ENCODE assay signal across 20 cellular contexts in the genomic region with DNA sequence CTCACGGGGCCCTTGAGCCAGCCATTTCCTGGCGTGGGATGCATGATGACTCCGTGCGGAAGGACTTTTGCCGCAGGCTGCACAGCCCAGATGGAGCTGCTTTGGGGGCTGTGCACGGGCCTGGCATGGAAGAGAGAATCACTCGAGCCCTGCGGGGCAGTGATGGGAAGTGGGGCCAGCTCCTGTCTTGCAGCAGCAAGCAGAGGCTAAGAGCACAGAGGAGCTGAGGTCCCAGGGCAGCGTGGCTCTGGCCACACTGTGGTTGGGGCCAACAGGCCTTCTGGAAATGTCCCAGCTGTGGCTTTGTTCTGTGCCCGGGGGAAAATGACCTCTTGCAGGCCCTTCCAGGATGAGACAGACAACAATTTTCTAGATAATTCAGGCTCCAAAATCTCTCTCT.
DNase-seq lines count a peak whose midpoint lies in the region; ATAC-seq, FAIRE-seq and TF ChIP-seq lines count a peak whose summit lies in the region.
"Had no signal": no experiment of that assay in that cellular context is flagged by ENCODE, and none has a peak within 500 bp of the region (broad histone marks: within the 10 kb centered on the region; RNA-seq: fewer than 3 reads in every experiment).

No MANE protein-coding gene starts in this region.

- H3K27ac ChIP-seq in BLaER1: no peak overlapping the region
- no peak overlapping the region for H3K27ac ChIP-seq in gastroesophageal sphincter
- no peak overlapping the region for H3K27ac ChIP-seq in psoas muscle
- no peak overlapping the region for H3K27ac ChIP-seq in pancreas
- H3K27ac ChIP-seq: C4-2B, VCaP had no signal

- in situ Hi-C loops in KBM-7 (cut with MboI; ENCODE audit: low pct_unique_long_range_greater_than_20kb, low sequenced_read_pairs): no loop called here

- H3K9ac ChIP-seq in BLaER1: no peak overlapping the region

- DNase-seq in MG63 (peak; percentile 81), psoas muscle (peak; percentile 51 to 79), KBM-7 (no peak), pancreas (no peak), D341Med (ENCODE audit: low spot score) (no peak)
- DNase-seq: activated CD4-positive, alpha-beta memory T cell treated with anti-CD3 and anti-CD28 coated beads, Interleukin-2, amount 10 ng/mL, durations not matched to agents 7 days and 5 days; activated naive CD8-positive, alpha-beta T cell treated with anti-CD3 and anti-CD28 coated beads for 36 hours; activated T-cell treated with anti-CD3 and anti-CD28 coated beads, Interleukin-2, amount 50 U/mL, for 72 hours; NCI-H1092 treated with DMSO at 0.1 percent for 48 hours; NCI-H2107; NCI-H774; nephron progenitor cell; stimulated activated CD4-positive, alpha-beta T cell treated with anti-CD3 and anti-CD28 coated beads, Interleukin-2, amount 100 ng/mL, for 24 hours had no signal

- intact Hi-C loops in psoas muscle (cut with DNase I): no loop called here
- intact Hi-C loops in pancreas (cut with DNase I): no loop called here

- H3K9me3 ChIP-seq in BLaER1 (peaks cover 45% of the 10 kb centered on the region), MG63 (peaks cover 32% of the 10 kb centered on the region), gastroesophageal sphincter (peaks cover 1 to 28% (median 3%) of the 10 kb centered on the region in 3 donors), psoas muscle (peaks cover 14% of the 10 kb centered on the region), pancreas (no peaks in the 10 kb centered on the region)

- no peak for TF ChIP-seq EP300 in gastroesophageal sphincter (IDR thresholded peaks at IDR 0.05)

- H3K4me3 ChIP-seq in BLaER1 (no peak overlapping the region), MG63 (no peak overlapping the region), gastroesophageal sphincter (no peak overlapping the region), psoas muscle (no peak overlapping the region), pancreas (no peak overlapping the region)
- H3K4me3 ChIP-seq: K562 had no signal

- TF ChIP-seq CTCF in gastroesophageal sphincter (IDR thresholded peaks at IDR 0.05) (no peak), psoas muscle (IDR thresholded peaks at IDR 0.05) (no peak), pancreas (IDR thresholded peaks at IDR 0.05) (no peak)

- no peak for TF ChIP-seq POLR2A in gastroesophageal sphincter (IDR thresholded peaks at IDR 0.05)

- H3K4me1 ChIP-seq in BLaER1 (peaks cover 12% of the 10 kb centered on the region), gastroesophageal sphincter (peaks cover 0 to 3% (median 0%) of the 10 kb centered on the region in 3 donors), psoas muscle (no peaks in the 10 kb centered on the region), pancreas (no peaks in the 10 kb centered on the region)

- FAIRE-seq in pancreas (lab: Jason Lieb, UNC): no peak
- FAIRE-seq: bronchial epithelial cell, K562 had no signal

- ATAC-seq in gastroesophageal sphincter: peak; percentile 25
- peak in 3 of 4 donors; percentile 38 to 58 (median 54) for ATAC-seq in psoas muscle
- ATAC-seq in pancreas: no peak
- no peak for ATAC-seq in GM21529 (IDR thresholded peaks at IDR 0.05; ENCODE audit: unreplicated experiment)
- ATAC-seq: activated T-cell treated with anti-CD3 and anti-CD28 coated beads, Interleukin-2, amount 50 U/mL, for 72 hours; K562 had no signal

- H3K27me3 ChIP-seq in BLaER1: no peaks in the 10 kb centered on the region
- H3K27me3 ChIP-seq in MG63: no peaks in the 10 kb centered on the region
- no peaks in the 10 kb centered on the region for H3K27me3 ChIP-seq in gastroesophageal sphincter
- no peaks in the 10 kb centered on the region for H3K27me3 ChIP-seq in psoas muscle (ENCODE audit: insufficient read depth in 3 of 3, low read length in 2 of 3)
- no peaks in the 10 kb centered on the region for H3K27me3 ChIP-seq in pancreas

- WGBS in gastroesophageal sphincter (ENCODE audit: low coverage in 1 of 2), 2 donors: 60 to 70% methylated on average over 2 to 7 of the region's 10 CpGs
- 20 to 40% (median 25%) methylated on average over 10 of the region's 10 CpGs for WGBS in psoas muscle, 3 donors
- 60 to 68% methylated on average over 10 of the region's 10 CpGs for WGBS in pancreas, 2 donors

- H4K20me1 ChIP-seq in BLaER1: no peaks in the 10 kb centered on the region

- peak overlapping the region; percentile 29 for H3K4me2 ChIP-seq in BLaER1

- H3K36me3 ChIP-seq in BLaER1: no peaks in the 10 kb centered on the region
- H3K36me3 ChIP-seq in MG63: no peaks in the 10 kb centered on the region
- H3K36me3 ChIP-seq in gastroesophageal sphincter: no peaks in the 10 kb centered on the region
- H3K36me3 ChIP-seq in psoas muscle (ENCODE audit: insufficient read depth in 1 of 2, low read depth in 1 of 2): no peaks in the 10 kb centered on the region
- H3K36me3 ChIP-seq in pancreas: no peaks in the 10 kb centered on the region

Comparison
In these comparisons a context has a peak if more than half of its experiments do, and no peak if none do; other contexts are left out.
1. DNase-seq: peak in MG63 (single experiment) and psoas muscle (2 of 2); none in KBM-7 (single experiment), pancreas (0 of 6) and D341Med (single experiment).
2. ATAC-seq: peak in gastroesophageal sphincter (single experiment) and psoas muscle (3 of 4); none in pancreas (0 of 4) and GM21529 (single experiment).